Comparison of ENCODE assay signal across 23 cellular contexts in the genomic region with DNA sequence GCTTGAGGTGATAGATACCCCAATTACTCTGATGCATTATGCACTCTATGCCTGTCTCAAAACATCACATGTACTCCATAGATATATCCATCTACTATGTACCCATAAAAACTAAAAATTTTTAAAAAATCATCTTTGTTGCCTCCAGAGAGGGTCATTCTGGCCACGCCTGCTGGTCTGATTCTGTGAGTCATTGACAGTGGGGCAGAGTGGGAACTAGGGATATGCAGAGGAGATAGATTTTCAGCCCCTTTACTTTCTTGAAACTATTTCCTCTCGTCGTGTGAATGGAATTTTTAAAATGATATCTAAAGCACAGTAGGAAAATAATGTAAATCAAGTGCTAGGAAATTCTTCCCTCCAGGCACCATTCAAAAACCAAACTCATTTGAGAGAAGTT.
DNase-seq lines count a peak whose midpoint lies in the region; TF ChIP-seq lines count a peak whose summit lies in the region.
"Had no signal": no experiment of that assay in that cellular context is flagged by ENCODE, and none has a peak within 500 bp of the region (broad histone marks: within the 10 kb centered on the region; RNA-seq: fewer than 3 reads in every experiment).

No MANE protein-coding gene starts in this region.

- H3K4me1 Mint-ChIP-seq in type B pancreatic cell (ENCODE audit: unreplicated experiment) = peaks cover 15% of the 10 kb centered on the region
- H3K4me1 Mint-ChIP-seq: CD8-positive, alpha-beta memory T cell had no signal

- H3K27ac ChIP-seq in right atrium auricular region = no peak overlapping the region
- H3K27ac ChIP-seq in left ventricle myocardium inferior (replicated peaks) = no peak overlapping the region
- H3K27ac ChIP-seq: BLaER1 treated with 17β-estradiol and CSF1 and Interleukin-3, amounts not matched to agents 10 nM and 100 nM; HL-60; RWPE1 had no signal

- peaks cover 5% of the 10 kb centered on the region for H3K9me3 Mint-ChIP-seq in type B pancreatic cell

- no peaks in the 10 kb centered on the region for H3K27me3 ChIP-seq in right atrium auricular region
- no peaks in the 10 kb centered on the region for H3K27me3 ChIP-seq in left ventricle myocardium inferior (ENCODE audit: low read depth)
- H3K27me3 ChIP-seq: BLaER1 treated with 17β-estradiol and CSF1 and Interleukin-3, amounts not matched to agents 10 nM and 100 nM had no signal

- H3K36me3 ChIP-seq in right atrium auricular region (no peaks in the 10 kb centered on the region), left ventricle myocardium inferior (no peaks in the 10 kb centered on the region)
- H3K36me3 ChIP-seq: BLaER1 treated with 17β-estradiol and CSF1 and Interleukin-3, amounts not matched to agents 10 nM and 100 nM; HAP-1 had no signal

- H3K36me3 Mint-ChIP-seq in type B pancreatic cell = no peaks in the 10 kb centered on the region
- H3K36me3 Mint-ChIP-seq: CD8-positive, alpha-beta memory T cell had no signal

- no peaks in the 10 kb centered on the region for H3K4me1 ChIP-seq in right atrium auricular region
- no peaks in the 10 kb centered on the region for H3K4me1 ChIP-seq in left ventricle myocardium inferior
- H3K4me1 ChIP-seq: HAP-1 had no signal

- no peaks in the 10 kb centered on the region for H3K9me3 ChIP-seq in right atrium auricular region
- H3K9me3 ChIP-seq in left ventricle myocardium inferior (replicated peaks) = peaks cover 8% of the 10 kb centered on the region
- H3K9me3 ChIP-seq: HAP-1 had no signal

- peak overlapping the region; percentile 30 for H3K27ac Mint-ChIP-seq in type B pancreatic cell
- H3K27ac Mint-ChIP-seq: CD8-positive, alpha-beta memory T cell had no signal

- intact Hi-C loops in left ventricle myocardium inferior (cut with micrococcal nuclease) = no loop called here

- TF ChIP-seq CTCF in right atrium auricular region (IDR thresholded peaks at IDR 0.05) (no peak), left ventricle myocardium inferior (IDR thresholded peaks at IDR 0.05; ENCODE audit: borderline replicate concordance) (no peak), type B pancreatic cell (conservative IDR thresholded peaks at IDR 0.05) (no peak)

- no peak overlapping the region for H3K4me3 Mint-ChIP-seq in type B pancreatic cell
- H3K4me3 Mint-ChIP-seq: CD8-positive, alpha-beta memory T cell had no signal

- peaks cover 3% of the 10 kb centered on the region for H3K27me3 Mint-ChIP-seq in type B pancreatic cell

- DNase-seq in right atrium auricular region (ENCODE audit: low spot score) (peak; percentile 42), left ventricle myocardium inferior (no peak), amniotic stem cell (lab: John Stamatoyannopoulos, UW) (peak; percentile 37), iris pigment epithelial cell (ENCODE audit: low read depth) (peak; percentile 22), type B pancreatic cell (ENCODE audit: extremely low spot score, unreplicated experiment) (no peak), nucleus accumbens (lab: John Stamatoyannopoulos, UW) (no peak), T-helper 2 cell (no peak)
- no peak for DNase-seq in activated CD4-positive, alpha-beta T cell treated with anti-CD3 and anti-CD28 coated beads, Interleukin-2, amount 50 U/mL, for 1 hour
- DNase-seq: CD8-positive, alpha-beta memory T cell; DMS79; GDM1; NCI-H1436; NCI-H2029; NCI-H2171 treated with DMSO at 0.1 percent for 48 hours; NCI-H446 treated with DMSO at 0.1 percent for 48 hours; NK-92 treated with Interleukin-12 subunit alpha and Interleukin-12 subunit beta, amount 100 ng/mL, for 24 hours; OCI-M1 had no signal

- H3K4me3 ChIP-seq in right atrium auricular region (no peak overlapping the region), left ventricle myocardium inferior (no peak overlapping the region)
- H3K4me3 ChIP-seq: BLaER1 treated with 17β-estradiol and CSF1 and Interleukin-3, amounts not matched to agents 10 nM and 100 nM; GM12878; HAP-1; K562 had no signal

Comparison
In these comparisons a context has a peak if more than half of its experiments do, and no peak if none do; other contexts are left out.
1. DNase-seq: peak in right atrium auricular region (single experiment), amniotic stem cell (single experiment) and iris pigment epithelial cell (single experiment); none in left ventricle myocardium inferior (single experiment), type B pancreatic cell (single experiment), nucleus accumbens (0 of 56), T-helper 2 cell (0 of 5) and activated CD4-positive, alpha-beta T cell treated with anti-CD3 and anti-CD28 coated beads, Interleukin-2, amount 50 U/mL, for 1 hour (single experiment).